Comparison of ENCODE assay signal across 24 cellular contexts in genomic region chr20:56766528-56766927, GRCh38.
DNase-seq lines count a peak whose midpoint lies in the region; ATAC-seq and TF ChIP-seq lines count a peak whose summit lies in the region.
"Had no signal": no experiment of that assay in that cellular context is flagged by ENCODE, and none has a peak within 500 bp of the region (broad histone marks: within the 10 kb centered on the region; RNA-seq: fewer than 3 reads in every experiment).

No MANE protein-coding gene starts in this region.

- no peaks in the 10 kb centered on the region for H3K9me3 ChIP-seq in thoracic aorta
- H3K9me3 ChIP-seq: SJSA1 had no signal

- H3K4me1 ChIP-seq in thoracic aorta (ENCODE audit: control insufficient read depth in 1 of 2, low read depth in 2 of 2): no peaks in the 10 kb centered on the region
- H3K4me1 ChIP-seq: SJSA1 had no signal

- no peak for TF ChIP-seq CTCF in thoracic aorta (IDR thresholded peaks at IDR 0.05)

- DNase-seq in GM03348 (ENCODE audit: low spot score) (peak; percentile 31), NOMO-1 treated with DMSO at 0.1 percent for 48 hours (lab: John Stamatoyannopoulos, UW; ENCODE audit: unreplicated experiment) (peak; percentile 41), thoracic aorta (ENCODE audit: low spot score) (no peak), RPMI8226 (no peak)
- DNase-seq in activated CD4-positive, alpha-beta T cell treated with anti-CD3 and anti-CD28 coated beads for 1 hour: no peak
- no peak for DNase-seq in activated CD8-positive, alpha-beta memory T cell treated with anti-CD3 and anti-CD28 coated beads for 24 hours
- DNase-seq: AML-193, EL, GF-D8, Karpas-422, NCI-H1048, NCI-H1417 treated with DMSO at 0.1 percent for 48 hours, NCI-H187, NCI-H2107, NCI-H446 treated with DMSO at 0.1 percent for 48 hours, NCI-H526 treated with DMSO at 0.1 percent for 48 hours, T-helper 1 cell had no signal

- no peak overlapping the region for H3K27ac ChIP-seq in thoracic aorta
- H3K27ac ChIP-seq: C4-2B, SJSA1 had no signal

- H3K27me3 ChIP-seq in thoracic aorta (replicated peaks; ENCODE audit: insufficient read depth): no peaks in the 10 kb centered on the region

- ATAC-seq in esophagus mucosa (peak; percentile 12), thoracic aorta (ENCODE audit: insufficient number of reproducible peaks, low FRiP score, low read depth) (peak; percentile 36)
- ATAC-seq: GM23338, HCT116, Panc1, Right ventricle myocardium inferior had no signal

- no peaks in the 10 kb centered on the region for H3K36me3 ChIP-seq in thoracic aorta
- H3K36me3 ChIP-seq: SJSA1 had no signal

- no peak overlapping the region for H3K4me3 ChIP-seq in thoracic aorta
- H3K4me3 ChIP-seq: GM23338, SJSA1 had no signal

Comparison
In these comparisons a context has a peak if more than half of its experiments do, and no peak if none do; other contexts are left out.
1. DNase-seq: peak in GM03348 (single experiment) and NOMO-1 treated with DMSO at 0.1 percent for 48 hours (single experiment); none in thoracic aorta (single experiment), RPMI8226 (single experiment), activated CD4-positive, alpha-beta T cell treated with anti-CD3 and anti-CD28 coated beads for 1 hour (single experiment) and activated CD8-positive, alpha-beta memory T cell treated with anti-CD3 and anti-CD28 coated beads for 24 hours (single experiment).